In the genomic region with DNA sequence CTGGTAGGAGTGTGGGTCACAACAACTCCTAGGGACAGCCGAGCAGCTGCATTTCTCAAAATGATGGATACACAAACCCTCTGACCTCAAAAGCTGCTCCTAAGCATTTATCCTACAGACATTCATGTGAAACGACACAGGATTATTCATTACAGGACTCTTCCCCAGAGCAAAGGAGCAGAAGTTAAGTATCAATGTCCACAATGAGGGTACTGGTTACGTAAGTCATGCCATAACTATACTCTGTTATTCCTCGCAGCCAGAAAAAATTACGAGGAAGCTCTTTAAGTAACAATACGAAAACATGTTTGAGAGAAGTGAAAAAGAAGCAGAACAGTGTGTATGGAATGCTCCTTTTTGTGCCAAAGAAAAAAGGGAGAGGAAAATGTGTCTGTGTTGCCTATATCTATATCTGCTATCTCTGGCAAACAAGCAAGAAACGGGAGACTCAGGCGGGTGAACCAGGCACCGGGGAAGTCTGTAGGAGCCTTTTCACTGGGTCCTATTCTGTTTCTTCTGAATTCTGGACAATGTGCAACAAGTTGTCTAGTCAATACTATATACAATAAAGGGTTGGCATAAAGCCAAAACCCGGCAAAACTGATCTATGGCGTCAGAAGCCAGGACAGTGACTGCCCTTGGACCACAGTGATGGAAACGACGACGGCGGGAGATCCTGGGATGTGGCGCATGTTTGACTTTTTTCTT, we compare ENCODE assay signal across 9 cellular contexts. TPM values are rescaled to one million over a fixed set of nuclear protein-coding genes. Genes with fewer than 3 reads are reported as not detected.
DNase-seq lines count a peak whose midpoint lies in the region; ATAC-seq and TF ChIP-seq lines count a peak whose summit lies in the region.
"Had no signal": no experiment of that assay in that cellular context is flagged by ENCODE, and none has a peak within 500 bp of the region (broad histone marks: within the 10 kb centered on the region; RNA-seq: fewer than 3 reads in every experiment).

No MANE protein-coding gene starts in this region.

- intact Hi-C loops in mammary epithelial cell (cut with micrococcal nuclease), result no loop called here

- H3K36me3 ChIP-seq in BE2C (peaks cover 2% of the 10 kb centered on the region; the same call in 1 of the 2 replicates), KMS-11 (ENCODE audit: insufficient read depth) (no peaks in the 10 kb centered on the region), mammary epithelial cell (ENCODE audit: insufficient read depth, low read length) (no peaks in the 10 kb centered on the region), muscle layer of colon (ENCODE audit: insufficient read depth, low read length) (peaks cover 5% of the 10 kb centered on the region)

- H2AFZ ChIP-seq in KMS-11 (ENCODE audit: low read depth) (no peak overlapping the region), mammary epithelial cell (ENCODE audit: low read depth, low read length) (no peak overlapping the region)

- peaks cover 11% of the 10 kb centered on the region; the same call in 1 of the 2 replicates for H3K79me2 ChIP-seq in KMS-11 (ENCODE audit: insufficient read depth, low read depth)
- H3K79me2 ChIP-seq in mammary epithelial cell (ENCODE audit: insufficient read depth, low read length), result peaks cover 7% of the 10 kb centered on the region

- dilution Hi-C loops in mammary epithelial cell (cut with HindIII; ENCODE audit: low sequenced_read_pairs), result no loop called here

- H3K9me3 ChIP-seq in BE2C (no peaks in the 10 kb centered on the region), mammary epithelial cell (replicated peaks; ENCODE audit: insufficient read depth, low read length) (no peaks in the 10 kb centered on the region), muscle layer of colon (ENCODE audit: low read length) (no peaks in the 10 kb centered on the region)

- H3K4me1 ChIP-seq in BE2C (peaks cover 10% of the 10 kb centered on the region), KMS-11 (ENCODE audit: low read depth, poor library complexity, severe bottlenecking) (peaks cover 10% of the 10 kb centered on the region), mammary epithelial cell (ENCODE audit: insufficient read depth, low read length) (peaks cover 15% of the 10 kb centered on the region), muscle layer of colon (ENCODE audit: insufficient read depth, low read length) (peaks cover 12% of the 10 kb centered on the region)

- DNase-seq in BE2C, result no peak
- DNase-seq in mammary epithelial cell, result no peak
- DNase-seq in SW480 (ENCODE audit: low spot score), result no peak
- no peak for DNase-seq in GM10266 (ENCODE audit: extremely low spot score)
- DNase-seq in hepatic stellate cell (ENCODE audit: low spot score), result no peak

- H3K27ac ChIP-seq in KMS-11 (no peak overlapping the region), mammary epithelial cell (ENCODE audit: insufficient read depth, low read depth, low read length) (no peak overlapping the region), muscle layer of colon (ENCODE audit: low read depth, low read length) (peak overlapping the region; percentile 61)
- H3K27ac ChIP-seq: epithelial cell of prostate had no signal

- ATAC-seq in HG02884 (IDR thresholded peaks at IDR 0.05; ENCODE audit: unreplicated experiment), result no peak

- H3K27me3 ChIP-seq in BE2C (no peaks in the 10 kb centered on the region), KMS-11 (ENCODE audit: insufficient read depth, low read depth) (peaks cover 14% of the 10 kb centered on the region), mammary epithelial cell (ENCODE audit: insufficient read depth, low read length) (no peaks in the 10 kb centered on the region), muscle layer of colon (ENCODE audit: control insufficient read depth in 1 of 2, insufficient read depth in 2 of 2, low read length in 2 of 2) (no peaks in the 10 kb centered on the region)

- H4K20me1 ChIP-seq in KMS-11 (ENCODE audit: insufficient read depth) (no peaks in the 10 kb centered on the region), mammary epithelial cell (ENCODE audit: insufficient read depth, low read length) (peaks cover 3% of the 10 kb centered on the region)

- WGBS in mammary epithelial cell (ENCODE audit: low coverage, missing lambda C conversion rate), result 32% methylated on average over 16 of the region's 16 CpGs

- CTCF ChIA-PET in mammary epithelial cell (lab: Charles Lee; ENCODE audit: low non-redundant PET), result no interaction called here

- H3K9ac ChIP-seq in KMS-11, result no peak overlapping the region
- H3K9ac ChIP-seq in mammary epithelial cell (ENCODE audit: insufficient read depth, low read length), result no peak overlapping the region
- H3K9ac ChIP-seq in muscle layer of colon (ENCODE audit: low read length), result peak overlapping the region; percentile 33

- TF ChIP-seq CTCF in BE2C (IDR thresholded peaks at IDR 0.05; ENCODE audit: low read depth, low read length) (no peak), KMS-11 (conservative IDR thresholded peaks at IDR 0.05; ENCODE audit: low read depth, low read length) (no peak), mammary epithelial cell (conservative IDR thresholded peaks at IDR 0.05 in 1 of 2, IDR thresholded peaks at IDR 0.05 in 1 of 2; ENCODE audit: extremely low read depth in 1 of 2, insufficient read depth in 1 of 2, low read depth in 1 of 2, low read length in 2 of 2) (no peak), GM10266 (IDR thresholded peaks at IDR 0.05; ENCODE audit: control insufficient read depth, insufficient read depth, low read depth, missing control alignments) (no peak)

- BruUV-seq in mammary epithelial cell (replicated peaks; lab: Mats Ljungman, UMichigan), result no TSS peak

- H3K4me2 ChIP-seq in KMS-11 (peak overlapping the region; percentile 84; the same call in 1 of the 2 replicates), mammary epithelial cell (ENCODE audit: insufficient read depth, low read depth, low read length) (peak overlapping the region; percentile 89)

- in situ Hi-C loops in mammary epithelial cell (cut with MboI; ENCODE audit: low sequenced_read_pairs in 2 of 2), result no loop called here

- peak overlapping the region; percentile 79 for H3K4me3 ChIP-seq in BE2C (ENCODE audit: low read depth, low read length)
- H3K4me3 ChIP-seq in KMS-11 (IDR thresholded peaks at IDR 0.05; ENCODE audit: insufficient read depth, low read depth, low read length), result no peak overlapping the region
- peak overlapping the region in 2 of 3 experiments; percentile 73 to 76 for H3K4me3 ChIP-seq in mammary epithelial cell (replicated peaks in 1 of 3; ENCODE audit: insufficient read depth in 1 of 3, low read depth in 2 of 3, low read length in 3 of 3)
- H3K4me3 ChIP-seq in muscle layer of colon (ENCODE audit: low read depth in 1 of 2, low read length in 2 of 2), result peak overlapping the region; percentile 67 to 82

RNA-seq across cellular contexts. Expression of a gene that starts 1.3 kb away (rescaled TPM):
- polyA plus RNA-seq in BE2C (2012; ENCODE audit: insufficient read depth, insufficient read length, low read depth), result 60.2 TPM
- total RNA-seq in mammary epithelial cell, result 10 to 100 TPM; 38.9 to 65.0 TPM
- 55.7 TPM for polyA plus RNA-seq in mammary epithelial cell
- polyA minus RNA-seq in mammary epithelial cell, result 17.0 TPM

RNA-seq across cellular contexts. Expression of a gene that starts 4.4 kb away (rescaled TPM):
- not detected for polyA plus RNA-seq in BE2C (2012; ENCODE audit: insufficient read depth, insufficient read length, low read depth)
- total RNA-seq in mammary epithelial cell, result not detected
- polyA plus RNA-seq in mammary epithelial cell, result not detected
- not detected for polyA minus RNA-seq in mammary epithelial cell

RNA-seq across cellular contexts. Expression of a gene that starts 16.3 kb away (rescaled TPM):
- polyA plus RNA-seq in BE2C (2012; ENCODE audit: insufficient read depth, insufficient read length, low read depth), result 18.3 TPM
- total RNA-seq in mammary epithelial cell, result 1 to 10 TPM; 2.7 to 10.0 TPM
- 1.7 TPM for polyA plus RNA-seq in mammary epithelial cell
- 0.62 TPM for polyA minus RNA-seq in mammary epithelial cell

RNA-seq across cellular contexts. Expression of a gene that starts 17.0 kb away (rescaled TPM):
- polyA plus RNA-seq in BE2C (2012; ENCODE audit: insufficient read depth, insufficient read length, low read depth), result 0.12 TPM
- total RNA-seq in mammary epithelial cell, result under 1 TPM in 1 of 2 donors, not detected in 1; 0.05 TPM
- polyA plus RNA-seq in mammary epithelial cell, result not detected
- not detected for polyA minus RNA-seq in mammary epithelial cell

RNA-seq across cellular contexts. Expression of a gene that starts 24.9 kb away (rescaled TPM):
- 169 TPM for polyA plus RNA-seq in BE2C (2012; ENCODE audit: insufficient read depth, insufficient read length, low read depth)
- 10 to 100 TPM in 1 of 2 donors, 1 to 10 TPM in 1; 5.0 to 26.3 TPM for total RNA-seq in mammary epithelial cell
- 11.4 TPM for polyA plus RNA-seq in mammary epithelial cell
- 1.4 TPM for polyA minus RNA-seq in mammary epithelial cell
